Comparison of ENCODE assay signal across 23 cellular contexts in the genomic region with DNA sequence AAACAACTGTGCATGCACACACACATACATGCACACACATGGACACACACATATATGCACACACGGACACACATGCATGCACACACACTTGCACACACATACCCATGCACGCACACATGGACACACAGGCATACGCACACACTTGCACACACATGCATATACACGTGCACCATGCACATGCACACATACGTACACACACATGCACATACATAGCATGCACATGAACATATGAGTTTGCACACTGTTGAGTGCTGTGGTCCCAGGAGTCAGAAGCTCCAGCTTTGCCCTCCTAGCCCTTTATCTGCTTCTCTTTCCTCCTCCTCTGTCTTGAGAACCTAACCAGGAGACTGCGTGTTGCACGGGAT. TPM values are rescaled to one million over a fixed set of nuclear protein-coding genes. Genes with fewer than 3 reads are reported as not detected.
DNase-seq lines count a peak whose midpoint lies in the region; TF ChIP-seq lines count a peak whose summit lies in the region.
"Had no signal": no experiment of that assay in that cellular context is flagged by ENCODE, and none has a peak within 500 bp of the region (broad histone marks: within the 10 kb centered on the region; RNA-seq: fewer than 3 reads in every experiment).

No MANE protein-coding gene starts in this region.

- H3K27ac ChIP-seq in BLaER1 treated with 17β-estradiol and CSF1 and Interleukin-3, amounts not matched to agents 10 nM and 100 nM, result peak overlapping the region in 6 of 11 experiments; percentile 22 to 100 (median 98); a peak in 7 of 22 replicates
- peak overlapping the region; percentile 70 for H3K27ac ChIP-seq in VCaP
- no peak overlapping the region for H3K27ac ChIP-seq in neural progenitor cell
- H3K27ac ChIP-seq in PC-9, result no peak overlapping the region
- no peak overlapping the region for H3K27ac ChIP-seq in Peyer's patch
- H3K27ac ChIP-seq: A549, KMS-11 had no signal

- peaks cover 19% of the 10 kb centered on the region for H3K27me3 Mint-ChIP-seq in glutamatergic neuron (ENCODE audit: unreplicated experiment)
- H3K27me3 Mint-ChIP-seq in neural progenitor cell (ENCODE audit: insufficient read depth, low read depth), result peaks cover 25% of the 10 kb centered on the region

- no TSS peak for BruUV-seq in PC-9 (replicated peaks; lab: Mats Ljungman, UMichigan)

- H3K79me2 ChIP-seq in neural progenitor cell (ENCODE audit: low read depth), result no peaks in the 10 kb centered on the region
- H3K79me2 ChIP-seq in PC-9 (ENCODE audit: low read depth), result no peaks in the 10 kb centered on the region

- H3K9ac ChIP-seq in BLaER1 treated with 17β-estradiol and CSF1 and Interleukin-3, amounts not matched to agents 10 nM and 100 nM, result peak overlapping the region in 1 of 11 experiments; percentile 31; a peak in 5 of 22 replicates
- no peak overlapping the region for H3K9ac ChIP-seq in neural progenitor cell
- H3K9ac ChIP-seq: KMS-11 had no signal

- CTCF ChIA-PET in PC-9 (lab: Charles Lee), result no interaction called here

- H3K9me2 ChIP-seq in PC-9 (ENCODE audit: insufficient read depth), result no peaks in the 10 kb centered on the region

- POLR2A ChIA-PET in PC-9 (lab: Charles Lee; ENCODE audit: unreplicated experiment), result interaction anchor here (0.5 kb wide), 1 partner anchor 214 kb away, joined by 3 read pairs; no protein-coding TSS in a partner anchor

- 0 out of 22 replicates have a peak, but pooled peaks cover 0 to 3% (median 0%) of the 10 kb centered on the region in 11 experiments for H3K9me3 ChIP-seq in BLaER1 treated with 17β-estradiol and CSF1 and Interleukin-3, amounts not matched to agents 10 nM and 100 nM (replicated peaks in 1 of 11)
- no peaks in the 10 kb centered on the region for H3K9me3 ChIP-seq in neural progenitor cell (ENCODE audit: low read depth)
- H3K9me3 ChIP-seq in PC-9 (ENCODE audit: insufficient read depth, low read depth), result no peaks in the 10 kb centered on the region
- H3K9me3 ChIP-seq in Peyer's patch, result no peaks in the 10 kb centered on the region
- H3K9me3 ChIP-seq: A549 had no signal

- TF ChIP-seq CTCF in VCaP (conservative IDR thresholded peaks at IDR 0.05) (no peak), glutamatergic neuron (IDR thresholded peaks at IDR 0.05; ENCODE audit: partially characterized antibody, unreplicated experiment) (no peak), neural progenitor cell (IDR thresholded peaks at IDR 0.05) (no peak), PC-9 (conservative IDR thresholded peaks at IDR 0.05) (no peak), Peyer's patch (IDR thresholded peaks at IDR 0.05) (no peak)

- H2AFZ ChIP-seq in neural progenitor cell (replicated peaks), result no peak overlapping the region
- no peak overlapping the region for H2AFZ ChIP-seq in PC-9

- H3K9me3 Mint-ChIP-seq in glutamatergic neuron (ENCODE audit: unreplicated experiment), result peaks cover 16% of the 10 kb centered on the region
- peaks cover 4% of the 10 kb centered on the region for H3K9me3 Mint-ChIP-seq in neural progenitor cell
- H3K9me3 Mint-ChIP-seq: HFFc6 had no signal

- peak overlapping the region; percentile 77 to 99 (median 97) for H3K4me2 ChIP-seq in BLaER1 treated with 17β-estradiol and CSF1 and Interleukin-3, amounts not matched to agents 10 nM and 100 nM
- no peak overlapping the region for H3K4me2 ChIP-seq in neural progenitor cell
- no peak overlapping the region for H3K4me2 ChIP-seq in PC-9
- H3K4me2 ChIP-seq: A549, KMS-11 had no signal

- peaks cover 83 to 86% (median 84%) of the 10 kb centered on the region in 10 experiments for H3K4me1 ChIP-seq in BLaER1 treated with 17β-estradiol and CSF1 and Interleukin-3, amounts not matched to agents 10 nM and 100 nM
- peaks cover 14% of the 10 kb centered on the region for H3K4me1 ChIP-seq in neural progenitor cell
- H3K4me1 ChIP-seq in PC-9 (replicated peaks; ENCODE audit: insufficient read depth), result no peaks in the 10 kb centered on the region
- no peaks in the 10 kb centered on the region for H3K4me1 ChIP-seq in Peyer's patch

- H3K36me3 ChIP-seq in BLaER1 treated with 17β-estradiol and CSF1 and Interleukin-3, amounts not matched to agents 10 nM and 100 nM, result no peaks in the 10 kb centered on the region
- H3K36me3 ChIP-seq in neural progenitor cell (no peaks in the 10 kb centered on the region), PC-9 (ENCODE audit: low read depth) (no peaks in the 10 kb centered on the region), Peyer's patch (no peaks in the 10 kb centered on the region)

- no peak overlapping the region for H3K4me3 ChIP-seq in BLaER1 treated with 17β-estradiol and CSF1 and Interleukin-3, amounts not matched to agents 10 nM and 100 nM
- H3K4me3 ChIP-seq in neural progenitor cell, result no peak overlapping the region
- no peak overlapping the region for H3K4me3 ChIP-seq in PC-9
- no peak overlapping the region for H3K4me3 ChIP-seq in Peyer's patch
- H3K4me3 ChIP-seq: A549 had no signal

- H3F3A ChIP-seq in neural progenitor cell (ENCODE audit: low read depth) (no peaks in the 10 kb centered on the region), PC-9 (ENCODE audit: insufficient read depth, low read depth) (no peaks in the 10 kb centered on the region)

- no peaks in the 10 kb centered on the region for H4K20me1 ChIP-seq in BLaER1 treated with 17β-estradiol and CSF1 and Interleukin-3, amounts not matched to agents 10 nM and 100 nM
- no peaks in the 10 kb centered on the region for H4K20me1 ChIP-seq in neural progenitor cell (ENCODE audit: low read depth)
- H4K20me1 ChIP-seq in PC-9 (ENCODE audit: insufficient read depth), result no peaks in the 10 kb centered on the region

- H3K27me3 ChIP-seq in BLaER1 treated with 17β-estradiol and CSF1 and Interleukin-3, amounts not matched to agents 10 nM and 100 nM, result peaks cover 0 to 25% (median 0%) of the 10 kb centered on the region in 11 experiments; a peak in 9 of 22 replicates
- peaks cover 28% of the 10 kb centered on the region for H3K27me3 ChIP-seq in neural progenitor cell
- H3K27me3 ChIP-seq in PC-9 (ENCODE audit: insufficient read depth, low read depth), result peaks cover 86% of the 10 kb centered on the region
- peaks cover 0 to 6% of the 10 kb centered on the region in 2 donors for H3K27me3 ChIP-seq in Peyer's patch

- TF ChIP-seq POLR2A in Peyer's patch (IDR thresholded peaks at IDR 0.05), result no peak

- H3K4me3 Mint-ChIP-seq in glutamatergic neuron (ENCODE audit: unreplicated experiment) (no peak overlapping the region), neural progenitor cell (peak overlapping the region; percentile 20)
- H3K4me3 Mint-ChIP-seq: B cell, H9, HFFc6 had no signal

- DNase-seq in glutamatergic neuron (no peak), neural progenitor cell (ENCODE audit: low spot score) (no peak), epidermal melanocyte (ENCODE audit: insufficient read length, low spot score) (no peak), NCI-H526 treated with DMSO at 0.1 percent for 48 hours (lab: John Stamatoyannopoulos, UW) (no peak), PC-9 (no peak), Peyer's patch (no peak)
- DNase-seq: DMS153, DND-41, H9, HFFc6, IMR-90, MM.1S, NCI-H2029, NCI-H2227 treated with DMSO at 0.1 percent for 48 hours, NCI-H69, SHP77 treated with DMSO at 0.1 percent for 48 hours, SW 1271 had no signal

- peaks cover 25% of the 10 kb centered on the region for H3K4me1 Mint-ChIP-seq in glutamatergic neuron (ENCODE audit: low read depth, unreplicated experiment)
- peaks cover 53% of the 10 kb centered on the region for H3K4me1 Mint-ChIP-seq in neural progenitor cell

- intact Hi-C loops in PC-9 (cut with micrococcal nuclease; ENCODE audit: unreplicated experiment), result no loop called here

- H3K27ac Mint-ChIP-seq in glutamatergic neuron (ENCODE audit: unreplicated experiment), result peak overlapping the region; percentile 0
- H3K27ac Mint-ChIP-seq in neural progenitor cell, result peak overlapping the region; percentile 23
- H3K27ac Mint-ChIP-seq: B cell, H9, HFFc6 had no signal

- H3K36me3 Mint-ChIP-seq in glutamatergic neuron (ENCODE audit: unreplicated experiment), result peaks cover 6% of the 10 kb centered on the region
- no peaks in the 10 kb centered on the region for H3K36me3 Mint-ChIP-seq in neural progenitor cell

RNA-seq across cellular contexts. Expression of a gene that starts 3.7 kb away (rescaled TPM):
- total RNA-seq in glutamatergic neuron (ENCODE audit: unreplicated experiment), result 14.6 TPM
- total RNA-seq in neural progenitor cell (ENCODE audit: low replicate concordance), result 0.09 TPM in 1 of 2 replicates, not detected in the other
- total RNA-seq in PC-9 (2021), result not detected in 2 replicates
- total RNA-seq in Peyer's patch, result not detected
- total RNA-seq: B cell, H9, HFFc6, IMR-90, NCI-H460 had no signal

Comparison
In these comparisons a context has a peak if more than half of its experiments do, and no peak if none do; other contexts are left out.
1. H3K27ac ChIP-seq: peak in BLaER1 treated with 17β-estradiol and CSF1 and Interleukin-3, amounts not matched to agents 10 nM and 100 nM (6 of 11) and VCaP (single experiment); none in neural progenitor cell (single experiment), PC-9 (single experiment) and Peyer's patch (0 of 4).
2. H3K4me2 ChIP-seq: peak in BLaER1 treated with 17β-estradiol and CSF1 and Interleukin-3, amounts not matched to agents 10 nM and 100 nM (11 of 11); none in neural progenitor cell (single experiment) and PC-9 (single experiment).
3. RNA of a gene that starts 3.7 kb away (total RNA-seq): 14.6 TPM in glutamatergic neuron (single experiment); 0.09 TPM in neural progenitor cell, not detected in PC-9 and not detected in Peyer's patch; every median in the first group is over 10 times any median in the second.